1 cellular context compared by ENCODE assay signal in the genomic region with DNA sequence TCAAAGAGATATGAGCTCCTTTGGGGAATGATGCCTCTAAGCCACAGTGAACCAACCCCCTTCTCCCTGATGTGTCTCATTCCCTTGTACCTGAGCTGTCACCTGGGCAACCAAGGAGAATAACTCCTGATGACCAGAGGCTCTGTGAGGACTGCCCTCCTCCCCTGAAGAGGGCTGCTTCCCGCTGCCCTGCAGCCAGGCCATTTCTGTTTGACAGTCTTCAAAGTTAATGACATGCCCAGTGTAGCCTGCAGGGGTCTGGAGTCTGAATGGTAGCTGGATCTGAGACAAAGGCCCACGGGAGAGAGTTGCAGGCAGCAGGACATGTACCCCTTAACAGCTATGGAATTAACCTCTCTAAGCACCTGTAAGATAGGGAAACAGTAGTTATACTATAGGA.
TF ChIP-seq lines count a peak whose summit lies in the region.

No MANE protein-coding gene starts in this region.

TF ChIP-seq in WTC11, 78 proteins besides CTCF, POLR2A, EP300 and RAD21 (continued from another document):
- TF ChIP-seq, protein P1, sequence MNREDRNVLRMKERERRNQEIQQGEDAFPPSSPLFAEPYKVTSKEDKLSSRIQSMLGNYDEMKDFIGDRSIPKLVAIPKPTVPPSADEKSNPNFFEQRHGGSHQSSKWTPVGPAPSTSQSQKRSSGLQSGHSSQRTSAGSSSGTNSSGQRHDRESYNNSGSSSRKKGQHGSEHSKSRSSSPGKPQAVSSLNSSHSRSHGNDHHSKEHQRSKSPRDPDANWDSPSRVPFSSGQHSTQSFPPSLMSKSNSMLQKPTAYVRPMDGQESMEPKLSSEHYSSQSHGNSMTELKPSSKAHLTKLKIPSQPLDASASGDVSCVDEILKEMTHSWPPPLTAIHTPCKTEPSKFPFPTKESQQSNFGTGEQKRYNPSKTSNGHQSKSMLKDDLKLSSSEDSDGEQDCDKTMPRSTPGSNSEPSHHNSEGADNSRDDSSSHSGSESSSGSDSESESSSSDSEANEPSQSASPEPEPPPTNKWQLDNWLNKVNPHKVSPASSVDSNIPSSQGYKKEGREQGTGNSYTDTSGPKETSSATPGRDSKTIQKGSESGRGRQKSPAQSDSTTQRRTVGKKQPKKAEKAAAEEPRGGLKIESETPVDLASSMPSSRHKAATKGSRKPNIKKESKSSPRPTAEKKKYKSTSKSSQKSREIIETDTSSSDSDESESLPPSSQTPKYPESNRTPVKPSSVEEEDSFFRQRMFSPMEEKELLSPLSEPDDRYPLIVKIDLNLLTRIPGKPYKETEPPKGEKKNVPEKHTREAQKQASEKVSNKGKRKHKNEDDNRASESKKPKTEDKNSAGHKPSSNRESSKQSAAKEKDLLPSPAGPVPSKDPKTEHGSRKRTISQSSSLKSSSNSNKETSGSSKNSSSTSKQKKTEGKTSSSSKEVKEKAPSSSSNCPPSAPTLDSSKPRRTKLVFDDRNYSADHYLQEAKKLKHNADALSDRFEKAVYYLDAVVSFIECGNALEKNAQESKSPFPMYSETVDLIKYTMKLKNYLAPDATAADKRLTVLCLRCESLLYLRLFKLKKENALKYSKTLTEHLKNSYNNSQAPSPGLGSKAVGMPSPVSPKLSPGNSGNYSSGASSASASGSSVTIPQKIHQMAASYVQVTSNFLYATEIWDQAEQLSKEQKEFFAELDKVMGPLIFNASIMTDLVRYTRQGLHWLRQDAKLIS (CRISPR knock-in tag; IDR thresholded peaks at IDR 0.05; ENCODE audit: borderline replicate concordance) = no peak
- no peak for TF ChIP-seq ESRRA (CRISPR knock-in tag; IDR thresholded peaks at IDR 0.05; ENCODE audit: borderline replicate concordance)
- TF ChIP-seq FOXK1 (CRISPR knock-in tag; IDR thresholded peaks at IDR 0.05) = no peak
- TF ChIP-seq, protein P2, sequence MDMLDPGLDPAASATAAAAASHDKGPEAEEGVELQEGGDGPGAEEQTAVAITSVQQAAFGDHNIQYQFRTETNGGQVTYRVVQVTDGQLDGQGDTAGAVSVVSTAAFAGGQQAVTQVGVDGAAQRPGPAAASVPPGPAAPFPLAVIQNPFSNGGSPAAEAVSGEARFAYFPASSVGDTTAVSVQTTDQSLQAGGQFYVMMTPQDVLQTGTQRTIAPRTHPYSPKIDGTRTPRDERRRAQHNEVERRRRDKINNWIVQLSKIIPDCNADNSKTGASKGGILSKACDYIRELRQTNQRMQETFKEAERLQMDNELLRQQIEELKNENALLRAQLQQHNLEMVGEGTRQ (CRISPR knock-in tag; IDR thresholded peaks at IDR 0.05) = no peak
- TF ChIP-seq, protein P3, sequence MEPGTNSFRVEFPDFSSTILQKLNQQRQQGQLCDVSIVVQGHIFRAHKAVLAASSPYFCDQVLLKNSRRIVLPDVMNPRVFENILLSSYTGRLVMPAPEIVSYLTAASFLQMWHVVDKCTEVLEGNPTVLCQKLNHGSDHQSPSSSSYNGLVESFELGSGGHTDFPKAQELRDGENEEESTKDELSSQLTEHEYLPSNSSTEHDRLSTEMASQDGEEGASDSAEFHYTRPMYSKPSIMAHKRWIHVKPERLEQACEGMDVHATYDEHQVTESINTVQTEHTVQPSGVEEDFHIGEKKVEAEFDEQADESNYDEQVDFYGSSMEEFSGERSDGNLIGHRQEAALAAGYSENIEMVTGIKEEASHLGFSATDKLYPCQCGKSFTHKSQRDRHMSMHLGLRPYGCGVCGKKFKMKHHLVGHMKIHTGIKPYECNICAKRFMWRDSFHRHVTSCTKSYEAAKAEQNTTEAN (CRISPR knock-in tag; IDR thresholded peaks at IDR 0.05) = no peak
- TF ChIP-seq, protein P4, sequence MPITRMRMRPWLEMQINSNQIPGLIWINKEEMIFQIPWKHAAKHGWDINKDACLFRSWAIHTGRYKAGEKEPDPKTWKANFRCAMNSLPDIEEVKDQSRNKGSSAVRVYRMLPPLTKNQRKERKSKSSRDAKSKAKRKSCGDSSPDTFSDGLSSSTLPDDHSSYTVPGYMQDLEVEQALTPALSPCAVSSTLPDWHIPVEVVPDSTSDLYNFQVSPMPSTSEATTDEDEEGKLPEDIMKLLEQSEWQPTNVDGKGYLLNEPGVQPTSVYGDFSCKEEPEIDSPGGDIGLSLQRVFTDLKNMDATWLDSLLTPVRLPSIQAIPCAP (CRISPR knock-in tag; IDR thresholded peaks at IDR 0.05) = no peak
- TF ChIP-seq SP1 (CRISPR knock-in tag; conservative IDR thresholded peaks at IDR 0.05) = no peak
- TF ChIP-seq RELA (CRISPR knock-in tag; IDR thresholded peaks at IDR 0.05; ENCODE audit: borderline replicate concordance) = no peak
TF ChIP-seq in WTC11: peak in this region for 0.
